In genomic region chr12:121352053-121353018, GRCh38 we compare ENCODE assay signal across 8 cellular contexts. TPM values are rescaled to one million over a fixed set of nuclear protein-coding genes. Genes with fewer than 3 reads are reported as not detected.
A peak's percentile ranks its signal among the peaks of the same experiment; 100 is the strongest.
DNase-seq lines count a peak whose midpoint lies in the region; ATAC-seq and TF ChIP-seq lines count a peak whose summit lies in the region.

TSS of gene ANAPC5 (minus strand) at chr12:121352411. CDS start at chr12:121352340, 71 bp downstream.

- H3K4me3 ChIP-seq in epithelial cell of esophagus (ENCODE audit: low read length) (peak within 1 kb of the TSS; percentile 69), mononuclear cell (ENCODE audit: low read length) (peak within 1 kb of the TSS; percentile 74)

- H3K27ac Mint-ChIP-seq in IgD-negative memory B cell: peak within 1 kb of the TSS; percentile 39 to 96 (median 94)

- H3K27me3 Mint-ChIP-seq in IgD-negative memory B cell: no peaks in the 10 kb centered on the region

- peak; percentile 97 for ATAC-seq in GM21529 (IDR thresholded peaks at IDR 0.05; ENCODE audit: unreplicated experiment)

- peak; percentile 99 for DNase-seq in DMS114 treated with DMSO at 0.1 percent for 48 hours (lab: John Stamatoyannopoulos, UW; ENCODE audit: unreplicated experiment)
- DNase-seq in OCI-M2 (lab: John Stamatoyannopoulos, UW; ENCODE audit: unreplicated experiment): peak; percentile 46
- peak; percentile 82 for DNase-seq in activated T-cell treated with anti-CD3 and anti-CD28 coated beads for 4 hours
- peak; percentile 99 for DNase-seq in epithelial cell of esophagus (ENCODE audit: low read depth)
- DNase-seq in stimulated activated CD8-positive, alpha-beta memory T cell treated with anti-CD3 and anti-CD28 coated beads, Interleukin-4, amount 100 ng/mL, for 1 hour (ENCODE audit: low read depth in 2 of 2, low spot score in 1 of 2): peak; percentile 76 to 82

- H3K4me1 Mint-ChIP-seq in IgD-negative memory B cell: peaks cover 19 to 26% (median 19%) of the 10 kb centered on the region in 3 donors

- no peaks in the 10 kb centered on the region for H3K36me3 Mint-ChIP-seq in IgD-negative memory B cell

- no peaks in the 10 kb centered on the region for H3K9me3 ChIP-seq in mononuclear cell (ENCODE audit: low read depth, low read length)

- peak within 1 kb of the TSS; percentile 86 to 98 (median 96) for H3K4me3 Mint-ChIP-seq in IgD-negative memory B cell

- no peak for TF ChIP-seq CTCF in epithelial cell of esophagus (IDR thresholded peaks at IDR 0.05; ENCODE audit: insufficient read depth, low read depth, low read length, missing control alignments)

- H3K27me3 ChIP-seq in mononuclear cell (ENCODE audit: insufficient read depth, low read length): no peaks in the 10 kb centered on the region

- peaks cover 36% of the 10 kb centered on the region for H3K4me1 ChIP-seq in mononuclear cell (ENCODE audit: insufficient read depth, low read length)

- no peaks in the 10 kb centered on the region for H3K9me3 Mint-ChIP-seq in IgD-negative memory B cell

RNA-seq across cellular contexts. Expression of gene ANAPC5, which starts in this region (rescaled TPM):
- 130 TPM for polyA plus RNA-seq in IgD-negative memory B cell
- total RNA-seq in mononuclear cell: 114 TPM

Comparison
In these comparisons a context has a peak if more than half of its experiments do, and no peak if none do; other contexts are left out.
1. Peak in every context shown above with its lines: DNase-seq, ATAC-seq and H3K4me3 ChIP-seq.
2. DNase-seq: peak in every context shown above with its lines; median percentile 99 in DMS114 treated with DMSO at 0.1 percent for 48 hours; 99 in epithelial cell of esophagus; 82 in activated T-cell treated with anti-CD3 and anti-CD28 coated beads for 4 hours; 79 in stimulated activated CD8-positive, alpha-beta memory T cell treated with anti-CD3 and anti-CD28 coated beads, Interleukin-4, amount 100 ng/mL, for 1 hour; 46 in OCI-M2.